Comparison of ENCODE assay signal across 1 cellular context in the genomic region with DNA sequence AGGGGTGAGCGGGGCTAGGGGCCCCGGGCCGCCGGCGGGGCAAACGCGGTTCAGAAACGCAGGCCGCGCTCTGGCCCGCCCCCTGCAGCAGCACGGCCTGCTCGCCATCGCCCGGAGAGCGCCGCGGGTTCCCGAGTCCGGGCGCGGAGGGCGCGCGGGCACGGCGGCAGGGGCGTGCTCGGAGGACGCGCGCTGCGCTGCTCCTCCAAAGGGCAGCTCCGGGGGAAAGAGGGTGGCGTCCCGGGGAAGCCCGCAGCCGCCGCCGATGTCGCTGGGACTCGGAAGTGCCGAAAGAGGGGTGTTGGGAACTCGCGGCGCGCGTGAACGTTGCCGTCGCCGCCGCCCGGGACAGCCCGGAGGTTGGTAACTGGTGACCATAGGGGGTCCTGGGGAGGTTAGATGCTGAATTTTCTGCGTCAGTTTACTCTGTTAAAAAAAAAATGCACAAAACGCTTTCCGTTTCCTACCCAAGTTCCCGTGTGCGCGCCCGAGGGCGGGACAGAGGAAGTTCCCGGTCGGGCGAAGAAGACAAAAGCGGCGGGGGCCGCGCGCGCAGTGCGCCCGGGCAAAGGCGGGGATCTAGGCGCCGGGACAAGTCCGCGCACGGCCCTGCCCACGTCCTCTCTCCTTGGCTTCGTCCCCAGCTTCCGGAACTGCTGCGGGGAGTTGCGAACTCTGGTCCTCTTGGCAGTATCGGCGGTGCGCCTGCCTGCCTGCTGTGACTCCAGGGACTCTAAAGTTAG.
A peak's percentile ranks its signal among the peaks of the same experiment; 100 is the strongest.
TF ChIP-seq lines count a peak whose summit lies in the region.

A gene (plus strand): TSS at position 157 of the 743 bp plus-strand sequence. CDS start 20,074 bp downstream, outside the sequence.

TF ChIP-seq in HCT116, 20 proteins besides CTCF, POLR2A, EP300 and RAD21 (continued from another document):
- TF ChIP-seq, protein P1, sequence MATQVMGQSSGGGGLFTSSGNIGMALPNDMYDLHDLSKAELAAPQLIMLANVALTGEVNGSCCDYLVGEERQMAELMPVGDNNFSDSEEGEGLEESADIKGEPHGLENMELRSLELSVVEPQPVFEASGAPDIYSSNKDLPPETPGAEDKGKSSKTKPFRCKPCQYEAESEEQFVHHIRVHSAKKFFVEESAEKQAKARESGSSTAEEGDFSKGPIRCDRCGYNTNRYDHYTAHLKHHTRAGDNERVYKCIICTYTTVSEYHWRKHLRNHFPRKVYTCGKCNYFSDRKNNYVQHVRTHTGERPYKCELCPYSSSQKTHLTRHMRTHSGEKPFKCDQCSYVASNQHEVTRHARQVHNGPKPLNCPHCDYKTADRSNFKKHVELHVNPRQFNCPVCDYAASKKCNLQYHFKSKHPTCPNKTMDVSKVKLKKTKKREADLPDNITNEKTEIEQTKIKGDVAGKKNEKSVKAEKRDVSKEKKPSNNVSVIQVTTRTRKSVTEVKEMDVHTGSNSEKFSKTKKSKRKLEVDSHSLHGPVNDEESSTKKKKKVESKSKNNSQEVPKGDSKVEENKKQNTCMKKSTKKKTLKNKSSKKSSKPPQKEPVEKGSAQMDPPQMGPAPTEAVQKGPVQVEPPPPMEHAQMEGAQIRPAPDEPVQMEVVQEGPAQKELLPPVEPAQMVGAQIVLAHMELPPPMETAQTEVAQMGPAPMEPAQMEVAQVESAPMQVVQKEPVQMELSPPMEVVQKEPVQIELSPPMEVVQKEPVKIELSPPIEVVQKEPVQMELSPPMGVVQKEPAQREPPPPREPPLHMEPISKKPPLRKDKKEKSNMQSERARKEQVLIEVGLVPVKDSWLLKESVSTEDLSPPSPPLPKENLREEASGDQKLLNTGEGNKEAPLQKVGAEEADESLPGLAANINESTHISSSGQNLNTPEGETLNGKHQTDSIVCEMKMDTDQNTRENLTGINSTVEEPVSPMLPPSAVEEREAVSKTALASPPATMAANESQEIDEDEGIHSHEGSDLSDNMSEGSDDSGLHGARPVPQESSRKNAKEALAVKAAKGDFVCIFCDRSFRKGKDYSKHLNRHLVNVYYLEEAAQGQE (IDR thresholded peaks at IDR 0.05; ENCODE audit: low read depth) = no peak
- TF ChIP-seq POLR2AphosphoS5 (IDR thresholded peaks at IDR 0.05; ENCODE audit: low read depth, low read length) (peak; percentile 82), ELF1 (IDR thresholded peaks at IDR 0.05; ENCODE audit: borderline replicate concordance, low read depth) (peak; percentile 39; the same call in 1 of the 2 replicates), EZH2phosphoT487 (IDR thresholded peaks at IDR 0.05; ENCODE audit: borderline replicate concordance) (no peak), SP1 (IDR thresholded peaks at IDR 0.05; ENCODE audit: low read depth) (no peak), ZNF274 (IDR thresholded peaks at IDR 0.05; ENCODE audit: low read depth, low read length) (no peak), SRF (IDR thresholded peaks at IDR 0.05; ENCODE audit: low read depth) (no peak), YY1 (IDR thresholded peaks at IDR 0.05; ENCODE audit: extremely low read depth, insufficient replicate concordance, low read depth, low read length) (peak; percentile 42), EZH2 (IDR thresholded peaks at IDR 0.05) (no peak), JUND (IDR thresholded peaks at IDR 0.05) (no peak), EGR1 (IDR thresholded peaks at IDR 0.05; ENCODE audit: low read depth) (0 out of 2 replicates have a peak, but pooled peaks have one; percentile 38), ZFX (IDR thresholded peaks at IDR 0.05) (peak; percentile 89), SIN3A (IDR thresholded peaks at IDR 0.05; ENCODE audit: low read depth) (0 out of 2 replicates have a peak, but pooled peaks have one; percentile 52)
- TF ChIP-seq, protein P2, sequence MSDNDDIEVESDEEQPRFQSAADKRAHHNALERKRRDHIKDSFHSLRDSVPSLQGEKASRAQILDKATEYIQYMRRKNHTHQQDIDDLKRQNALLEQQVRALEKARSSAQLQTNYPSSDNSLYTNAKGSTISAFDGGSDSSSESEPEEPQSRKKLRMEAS (IDR thresholded peaks at IDR 0.05) = peak; percentile 41
